Comparison of ENCODE assay signal across 9 cellular contexts in genomic region chr2:7043689-7044088, GRCh38.
"Had no signal": no experiment of that assay in that cellular context is flagged by ENCODE, and none has a peak within 500 bp of the region (broad histone marks: within the 10 kb centered on the region; RNA-seq: fewer than 3 reads in every experiment).

No MANE protein-coding gene starts in this region.

- DNase-seq: cerebellar nuclear complex had no signal

- H3K4me1 ChIP-seq: colonic mucosa, psoas muscle, right lobe of liver, testis, transverse colon had no signal

- H3K27me3 ChIP-seq: colonic mucosa, gastroesophageal sphincter, neutrophil, right lobe of liver, testis, transverse colon had no signal

- H3K9me3 ChIP-seq: colonic mucosa, gastroesophageal sphincter, neutrophil, psoas muscle, right lobe of liver, spleen, testis, transverse colon had no signal

- H3K27ac ChIP-seq: colonic mucosa, gastroesophageal sphincter, neutrophil, psoas muscle, right lobe of liver, testis, transverse colon had no signal

- H3K36me3 ChIP-seq: colonic mucosa, right lobe of liver, transverse colon had no signal

- H3K4me3 ChIP-seq: colonic mucosa, gastroesophageal sphincter, psoas muscle, right lobe of liver, spleen, testis, transverse colon had no signal
